1 cellular context compared by ENCODE assay signal in the genomic region with DNA sequence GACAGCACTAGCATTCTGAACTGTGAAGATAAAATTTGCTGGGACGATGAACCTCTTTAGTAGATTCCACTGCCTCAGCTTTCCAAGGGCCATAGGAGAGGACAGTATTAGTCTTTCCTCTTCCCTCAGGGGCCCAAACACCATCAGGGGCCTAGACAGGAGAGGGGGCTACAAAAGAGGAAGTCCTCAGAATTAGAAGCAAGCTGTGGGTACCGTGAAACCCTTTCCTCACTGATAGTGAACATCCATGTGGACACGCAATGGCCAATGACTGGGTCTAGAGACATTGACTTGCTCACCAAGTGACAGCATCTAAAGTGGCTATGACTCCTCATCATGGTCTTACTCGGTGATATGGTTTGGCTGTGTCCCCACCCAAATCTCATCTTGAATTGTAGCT.
TF ChIP-seq lines count a peak whose summit lies in the region.

No MANE protein-coding gene starts in this region.

TF ChIP-seq in GM12891, 5 proteins besides CTCF, POLR2A, EP300 and RAD21 (continued from another document):
- TF ChIP-seq PAX5 (IDR thresholded peaks at IDR 0.05; ENCODE audit: insufficient read depth, low read length, severe bottlenecking) = no peak
- no peak for TF ChIP-seq POLR2AphosphoS5 (IDR thresholded peaks at IDR 0.05; ENCODE audit: low read depth, low read length)
